Comparison of ENCODE assay signal across 20 cellular contexts in the genomic region with DNA sequence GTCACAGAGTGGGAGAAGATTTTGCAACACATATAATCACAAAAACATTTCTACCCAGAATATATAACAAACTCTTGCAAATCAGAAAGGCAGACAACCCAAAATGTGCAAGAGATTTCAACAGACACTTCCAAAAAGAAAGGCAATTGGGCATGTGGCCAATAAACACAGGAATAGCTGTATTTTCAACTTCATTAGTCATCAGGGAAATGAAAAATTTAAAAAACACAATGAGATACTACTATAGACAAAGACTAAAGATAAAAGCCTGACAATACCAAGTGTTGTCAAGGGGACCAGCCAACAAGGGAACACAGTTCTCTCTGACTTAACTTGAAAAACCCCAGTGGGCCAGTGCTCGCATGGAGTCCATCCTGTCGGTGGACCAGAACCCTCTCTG. TPM values are rescaled to one million over a fixed set of nuclear protein-coding genes. Genes with fewer than 3 reads are reported as not detected.
A peak's percentile ranks its signal among the peaks of the same experiment; 100 is the strongest.
DNase-seq lines count a peak whose midpoint lies in the region; ATAC-seq and TF ChIP-seq lines count a peak whose summit lies in the region.
"Had no signal": no experiment of that assay in that cellular context is flagged by ENCODE, and none has a peak within 500 bp of the region (broad histone marks: within the 10 kb centered on the region; RNA-seq: fewer than 3 reads in every experiment).

No MANE protein-coding gene starts in this region.

- H3K4me2 ChIP-seq in PC-3 (ENCODE audit: low read length), result no peak overlapping the region

- no peaks in the 10 kb centered on the region for H3K79me2 ChIP-seq in PC-3 (ENCODE audit: low read length)

- no peaks in the 10 kb centered on the region for H3K36me3 ChIP-seq in PC-3 (ENCODE audit: low read depth, low read length)

- no peaks in the 10 kb centered on the region for H3K27me3 ChIP-seq in PC-3 (ENCODE audit: low read length)
- H3K27me3 ChIP-seq: tibial nerve had no signal

- H3K9ac ChIP-seq in PC-3 (ENCODE audit: low read length), result no peak overlapping the region

- no peak for ATAC-seq in PC-3
- ATAC-seq in GM18867 (IDR thresholded peaks at IDR 0.05; ENCODE audit: unreplicated experiment), result no peak
- no peak for ATAC-seq in HG03432 (IDR thresholded peaks at IDR 0.05; ENCODE audit: unreplicated experiment)
- ATAC-seq in GM21529 (IDR thresholded peaks at IDR 0.05; ENCODE audit: unreplicated experiment), result no peak
- ATAC-seq: mucosa of descending colon had no signal

- no TSS peak for BruUV-seq in PC-3 (replicated peaks; lab: Mats Ljungman, UMichigan)

- no peaks in the 10 kb centered on the region for H3K9me3 ChIP-seq in PC-3 (ENCODE audit: low read length)
- H3K9me3 ChIP-seq: mucosa of descending colon, tibial nerve had no signal

- no peak overlapping the region for H3K27ac ChIP-seq in PC-3 (ENCODE audit: low read length)
- H3K27ac ChIP-seq: skin epidermis, tibial nerve had no signal

- intact Hi-C loops in PC-3 (cut with micrococcal nuclease), result no loop called here

- no peak overlapping the region for H2AFZ ChIP-seq in PC-3 (ENCODE audit: low read length)

- H3K9me2 ChIP-seq in PC-3 (replicated peaks; ENCODE audit: low read length), result no peaks in the 10 kb centered on the region

- TF ChIP-seq CTCF in PC-3 (conservative IDR thresholded peaks at IDR 0.05; ENCODE audit: low read depth, low read length) (no peak), epithelial cell of esophagus (IDR thresholded peaks at IDR 0.05; ENCODE audit: insufficient read depth, low read depth, low read length, missing control alignments) (no peak)

- H4K20me1 ChIP-seq in PC-3 (ENCODE audit: low read length), result no peaks in the 10 kb centered on the region

- CTCF ChIA-PET in PC-3 (lab: Charles Lee), result interaction anchor here (0.7 kb wide), 1 partner anchor 352 kb away, joined by 4 read pairs; no protein-coding TSS in a partner anchor

- H3K4me1 ChIP-seq in PC-3 (ENCODE audit: insufficient read depth, low read length), result no peaks in the 10 kb centered on the region
- H3K4me1 ChIP-seq: tibial nerve had no signal

- H3K4me3 ChIP-seq in PC-3 (ENCODE audit: low read length), result no peak overlapping the region
- no peak overlapping the region for H3K4me3 ChIP-seq in epithelial cell of esophagus (ENCODE audit: low read length)
- H3K4me3 ChIP-seq: mucosa of descending colon, skin epidermis, tibial nerve had no signal

- no peaks in the 10 kb centered on the region for H3F3A ChIP-seq in PC-3 (ENCODE audit: low read length, unreplicated experiment)

- DNase-seq in GM04504 (ENCODE audit: low read depth) (peak; percentile 27), PC-3 (peak; percentile 48), epithelial cell of esophagus (ENCODE audit: low read depth) (peak; percentile 73), renal cortical epithelial cell (ENCODE audit: low read depth) (peak; percentile 11)
- DNase-seq: activated CD4-positive, alpha-beta T cell treated with anti-CD3 and anti-CD28 coated beads for 48 hours; activated naive CD8-positive, alpha-beta T cell treated with anti-CD3 and anti-CD28 coated beads, Interleukin-2, amount 10 ng/mL, durations not matched to agents 7 days and 5 days; activated T-cell treated with anti-CD3 and anti-CD28 coated beads, Interleukin-2, amount 50 U/mL, for 48 hours; CD8-positive, alpha-beta memory T cell; H9; kidney glomerular epithelial cell; mucosa of descending colon; NCI-H1105; NCI-H2227 treated with DMSO at 0.1 percent for 48 hours; SHP77 treated with DMSO at 0.1 percent for 48 hours; stimulated activated CD4-positive, alpha-beta T cell treated with anti-CD3 and anti-CD28 coated beads, Interleukin-4, amount 100 ng/mL, for 4 hours had no signal

- POLR2A ChIA-PET in PC-3 (lab: Charles Lee; ENCODE audit: unreplicated experiment), result no interaction called here

RNA-seq across cellular contexts. Expression of a gene that starts 40.5 kb away (rescaled TPM):
- total RNA-seq in PC-3 (2014; rRNA removed), result 115 and 118 TPM in 2 replicates
- 66.7 and 119 TPM in 2 replicates for total RNA-seq in renal cortical epithelial cell

Comparison
In these comparisons a context has a peak if more than half of its experiments do, and no peak if none do; other contexts are left out.
1. DNase-seq: peak in every context shown above with its lines; median percentile 73 in epithelial cell of esophagus; 48 in PC-3; 27 in GM04504; 11 in renal cortical epithelial cell.